11 cellular contexts compared by ENCODE assay signal in genomic region chr1:113542221-113542701, GRCh38.
A peak's percentile ranks its signal among the peaks of the same experiment; 100 is the strongest.
DNase-seq lines count a peak whose midpoint lies in the region; ATAC-seq and TF ChIP-seq lines count a peak whose summit lies in the region.
"Had no signal": no experiment of that assay in that cellular context is flagged by ENCODE, and none has a peak within 500 bp of the region (broad histone marks: within the 10 kb centered on the region; RNA-seq: fewer than 3 reads in every experiment).

No MANE protein-coding gene starts in this region.

- H3K27me3 ChIP-seq in GM23248 (replicated peaks; ENCODE audit: insufficient read depth) (no peaks in the 10 kb centered on the region), osteoblast (ENCODE audit: insufficient read depth, low read length) (no peaks in the 10 kb centered on the region), uterus (no peaks in the 10 kb centered on the region)

- H3F3A ChIP-seq in GM23248 (ENCODE audit: insufficient read depth), result peaks cover 29% of the 10 kb centered on the region

- H3K9me3 ChIP-seq in GM23248 (ENCODE audit: low read depth), result no peaks in the 10 kb centered on the region
- no peaks in the 10 kb centered on the region for H3K9me3 ChIP-seq in osteoblast (ENCODE audit: low read depth, low read length)
- no peaks in the 10 kb centered on the region for H3K9me3 ChIP-seq in uterus

- ATAC-seq in HG02885 (IDR thresholded peaks at IDR 0.05; ENCODE audit: poor library complexity, unreplicated experiment), result no peak
- ATAC-seq: stimulated activated naive B cell treated with anti-CD40 and anti-IgM and Interleukin-4, amounts not matched to agents 10 μg/mL and 1 μg/mL and 100 μg/mL, for 72 hours had no signal

- H3K27ac ChIP-seq in GM23248 (peak overlapping the region; percentile 76), epithelial cell of prostate (peak overlapping the region; percentile 83), osteoblast (ENCODE audit: low read depth, low read length) (peak overlapping the region; percentile 76), uterus (no peak overlapping the region)

- DNase-seq in GM23248 (peak; percentile 88), RKO (ENCODE audit: low spot score) (peak; percentile 58), epithelial cell of prostate (ENCODE audit: low read depth, low spot score) (peak; percentile 69), osteoblast (ENCODE audit: insufficient read length, low spot score, missing footprints) (peak; percentile 73), NCI-H2171 (lab: John Stamatoyannopoulos, UW) (no peak), uterus (no peak)
- DNase-seq in activated CD8-positive, alpha-beta memory T cell treated with anti-CD3 and anti-CD28 coated beads, Interleukin-2, amount 50 U/mL, for 4 hours, result no peak
- DNase-seq: DMS79 treated with DMSO at 0.1 percent for 48 hours; NCI-H524; stimulated activated naive B cell treated with anti-CD40 and anti-IgM and Interleukin-4, amounts not matched to agents 10 μg/mL and 1 μg/mL and 100 μg/mL, for 72 hours had no signal

- H3K4me2 ChIP-seq in GM23248 (ENCODE audit: unreplicated experiment) (peak overlapping the region; percentile 67), osteoblast (ENCODE audit: insufficient read depth, low read length) (peak overlapping the region; percentile 65)

- peak overlapping the region; percentile 24; the same call in 1 of the 2 replicates for H3K9ac ChIP-seq in GM23248

- H3K79me2 ChIP-seq in GM23248 (ENCODE audit: insufficient read depth) (peaks cover 75% of the 10 kb centered on the region), osteoblast (ENCODE audit: insufficient read depth, low read length) (peaks cover 13% of the 10 kb centered on the region)

- intact Hi-C loops in uterus (cut with DNase I; ENCODE audit: low total_unique reads), result no loop called here

- H4K20me1 ChIP-seq in GM23248 (ENCODE audit: insufficient read depth) (no peaks in the 10 kb centered on the region), osteoblast (ENCODE audit: insufficient read depth, low read length) (no peaks in the 10 kb centered on the region)

- H3K4me3 ChIP-seq in GM23248 (peak overlapping the region; percentile 28), osteoblast (ENCODE audit: insufficient read depth, low read length) (peak overlapping the region; percentile 10), uterus (no peak overlapping the region)

- H3K4me1 ChIP-seq in GM23248 (ENCODE audit: insufficient read depth) (peaks cover 43% of the 10 kb centered on the region), osteoblast (ENCODE audit: insufficient read depth, low read length) (peaks cover 16% of the 10 kb centered on the region), uterus (no peaks in the 10 kb centered on the region)

- TF ChIP-seq CTCF in osteoblast (IDR thresholded peaks at IDR 0.05; ENCODE audit: extremely low read depth, low read depth, low read length) (no peak), uterus (IDR thresholded peaks at IDR 0.05) (no peak)

- peak overlapping the region; percentile 49 for H2AFZ ChIP-seq in GM23248
- peak overlapping the region; percentile 42 for H2AFZ ChIP-seq in osteoblast (ENCODE audit: low read length)

- no peaks in the 10 kb centered on the region for H3K9me2 ChIP-seq in GM23248 (ENCODE audit: insufficient read depth)

- H3K36me3 ChIP-seq in GM23248 (ENCODE audit: low read depth) (no peaks in the 10 kb centered on the region), osteoblast (ENCODE audit: insufficient read depth, low read length) (no peaks in the 10 kb centered on the region), uterus (no peaks in the 10 kb centered on the region)

- in situ Hi-C loops in GM23248 (cut with MboI), result no loop called here

- WGBS in GM23248 (ENCODE audit: low coverage in 1 of 2, low lambda C conversion rate in 2 of 2, missing lambda C conversion rate in 2 of 2), 2 experiments, result 37 to 40% methylated on average over 6 of the region's 6 CpGs

- TF ChIP-seq POLR2A in uterus (IDR thresholded peaks at IDR 0.05), result no peak

Comparison
In these comparisons a context has a peak if more than half of its experiments do, and no peak if none do; other contexts are left out.
1. DNase-seq: peak in GM23248 (single experiment), RKO (single experiment), epithelial cell of prostate (single experiment) and osteoblast (single experiment); none in activated CD8-positive, alpha-beta memory T cell treated with anti-CD3 and anti-CD28 coated beads, Interleukin-2, amount 50 U/mL, for 4 hours (single experiment), NCI-H2171 (single experiment) and uterus (0 of 2).
2. H3K27ac ChIP-seq: peak in GM23248 (single experiment), epithelial cell of prostate (single experiment) and osteoblast (single experiment); none in uterus (0 of 2).
3. H3K4me3 ChIP-seq: peak in GM23248 (single experiment) and osteoblast (single experiment); none in uterus (0 of 2).